1 cellular context compared by ENCODE assay signal in the genomic region with DNA sequence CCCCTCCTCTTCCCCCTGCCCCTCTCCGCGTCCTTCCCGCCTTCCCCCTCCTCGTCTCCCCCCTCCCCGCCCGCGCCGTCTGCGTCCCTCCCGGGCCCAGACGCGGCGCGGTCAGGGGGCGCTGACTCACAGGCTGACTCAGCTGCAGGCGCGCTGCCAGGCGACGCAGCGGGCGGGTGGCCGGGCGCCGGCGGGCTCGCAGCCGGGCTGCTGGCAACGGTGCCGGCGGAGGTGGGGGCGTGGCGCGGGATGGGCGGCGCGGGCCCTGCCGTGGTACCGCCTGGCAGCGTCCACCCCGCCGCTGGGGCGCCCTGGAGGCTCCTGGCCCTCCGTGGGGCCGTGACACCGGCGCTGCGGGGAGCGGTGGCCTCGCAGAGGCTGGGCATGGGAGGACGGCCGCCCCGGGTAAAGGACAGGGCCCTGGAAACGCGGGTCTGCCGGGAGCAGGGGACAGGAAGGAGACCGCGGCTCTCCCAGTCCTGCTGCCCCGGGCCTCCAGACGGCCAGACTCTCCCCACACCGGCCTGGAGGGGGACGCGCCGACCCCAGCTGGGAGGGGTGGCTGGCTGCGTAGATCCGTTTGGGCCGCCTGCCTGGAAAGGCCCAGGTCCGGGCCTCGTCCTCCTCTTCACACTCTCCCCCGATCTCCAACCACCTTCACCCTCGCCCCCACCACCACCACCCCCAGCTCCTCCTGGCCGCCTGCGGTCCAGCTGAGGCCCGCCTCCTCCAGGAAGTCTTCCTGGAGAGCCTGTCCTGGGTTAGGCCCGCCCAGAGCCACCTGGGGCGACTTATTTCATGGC.
TF ChIP-seq lines count a peak whose summit lies in the region.

No MANE protein-coding gene starts in this region.

TF ChIP-seq in K562, 482 proteins besides CTCF, POLR2A, EP300 and RAD21 (continued from another document and continues in another):
- TF ChIP-seq, protein P1, sequence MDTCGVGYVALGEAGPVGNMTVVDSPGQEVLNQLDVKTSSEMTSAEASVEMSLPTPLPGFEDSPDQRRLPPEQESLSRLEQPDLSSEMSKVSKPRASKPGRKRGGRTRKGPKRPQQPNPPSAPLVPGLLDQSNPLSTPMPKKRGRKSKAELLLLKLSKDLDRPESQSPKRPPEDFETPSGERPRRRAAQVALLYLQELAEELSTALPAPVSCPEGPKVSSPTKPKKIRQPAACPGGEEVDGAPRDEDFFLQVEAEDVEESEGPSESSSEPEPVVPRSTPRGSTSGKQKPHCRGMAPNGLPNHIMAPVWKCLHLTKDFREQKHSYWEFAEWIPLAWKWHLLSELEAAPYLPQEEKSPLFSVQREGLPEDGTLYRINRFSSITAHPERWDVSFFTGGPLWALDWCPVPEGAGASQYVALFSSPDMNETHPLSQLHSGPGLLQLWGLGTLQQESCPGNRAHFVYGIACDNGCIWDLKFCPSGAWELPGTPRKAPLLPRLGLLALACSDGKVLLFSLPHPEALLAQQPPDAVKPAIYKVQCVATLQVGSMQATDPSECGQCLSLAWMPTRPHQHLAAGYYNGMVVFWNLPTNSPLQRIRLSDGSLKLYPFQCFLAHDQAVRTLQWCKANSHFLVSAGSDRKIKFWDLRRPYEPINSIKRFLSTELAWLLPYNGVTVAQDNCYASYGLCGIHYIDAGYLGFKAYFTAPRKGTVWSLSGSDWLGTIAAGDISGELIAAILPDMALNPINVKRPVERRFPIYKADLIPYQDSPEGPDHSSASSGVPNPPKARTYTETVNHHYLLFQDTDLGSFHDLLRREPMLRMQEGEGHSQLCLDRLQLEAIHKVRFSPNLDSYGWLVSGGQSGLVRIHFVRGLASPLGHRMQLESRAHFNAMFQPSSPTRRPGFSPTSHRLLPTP (IDR thresholded peaks at IDR 0.05; ENCODE audit: borderline replicate concordance, extremely low read depth, insufficient read length): peak; percentile 31
- TF ChIP-seq KDM1A (IDR thresholded peaks at IDR 0.05) (peak; percentile 72 to 89), ZNF133 (CRISPR knock-in tag; IDR thresholded peaks at IDR 0.05) (no peak), CBFA2T2 (conservative IDR thresholded peaks at IDR 0.05) (no peak), SOX6 (IDR thresholded peaks at IDR 0.05) (peak; percentile 26; the same call in 1 of the 2 replicates), KLF10 (CRISPR knock-in tag; IDR thresholded peaks at IDR 0.05) (no peak), MEF2D (tag; conservative IDR thresholded peaks at IDR 0.05; ENCODE audit: low read depth) (no peak), CBX2 (IDR thresholded peaks at IDR 0.05; ENCODE audit: insufficient read depth, low read length, poor library complexity, severe bottlenecking) (no peak), ETV6 (IDR thresholded peaks at IDR 0.05; ENCODE audit: borderline replicate concordance in 1 of 2, low read depth in 2 of 2, low read length in 1 of 2) (no peak), ETV6 (CRISPR knock-in tag; IDR thresholded peaks at IDR 0.05; ENCODE audit: borderline replicate concordance) (no peak), RUNX1 (IDR thresholded peaks at IDR 0.05; ENCODE audit: low read depth) (no peak), KLF16 (IDR thresholded peaks at IDR 0.05) (no peak), SLC30A9 (CRISPR knock-in tag; IDR thresholded peaks at IDR 0.05) (no peak), GATA2 (CRISPR knock-in tag; IDR thresholded peaks at IDR 0.05) (no peak), SIN3B (IDR thresholded peaks at IDR 0.05; ENCODE audit: low read depth) (peak; percentile 68), ZNF143 (CRISPR knock-in tag; IDR thresholded peaks at IDR 0.05) (no peak), CCNT2 (IDR thresholded peaks at IDR 0.05; ENCODE audit: borderline replicate concordance, extremely low read depth, insufficient read length, low read depth, low read length) (peak; percentile 99), POLR2G (IDR thresholded peaks at IDR 0.05; ENCODE audit: low read depth, low read length) (peak; percentile 81), STAT5A (IDR thresholded peaks at IDR 0.05; ENCODE audit: borderline replicate concordance, low read length) (no peak), SNRNP70 (optimal IDR thresholded peaks at IDR 0.05; ENCODE audit: low read depth, low read length) (no peak), ARNT (IDR thresholded peaks at IDR 0.05) (0 out of 4 replicates have a peak, but pooled peaks of 1 of the 2 experiments have one; percentile 21), NR2C2 (CRISPR knock-in tag; IDR thresholded peaks at IDR 0.05) (no peak), NR2C2 (tag; IDR thresholded peaks at IDR 0.05) (peak; percentile 59; the same call in 1 of the 2 replicates), BRF1 (IDR thresholded peaks at IDR 0.05; ENCODE audit: borderline replicate concordance, extremely low read depth, insufficient read length) (no peak), CTBP1 (IDR thresholded peaks at IDR 0.05; ENCODE audit: borderline replicate concordance) (peak; percentile 74; the same call in 1 of the 2 replicates), ZNF224 (CRISPR knock-in tag; IDR thresholded peaks at IDR 0.05) (no peak), FOXA3 (CRISPR knock-in tag; conservative IDR thresholded peaks at IDR 0.05 in 1 of 2, IDR thresholded peaks at IDR 0.05 in 1 of 2) (no peak), ZNF354B (CRISPR knock-in tag; IDR thresholded peaks at IDR 0.05) (no peak)
- TF ChIP-seq, protein P2, sequence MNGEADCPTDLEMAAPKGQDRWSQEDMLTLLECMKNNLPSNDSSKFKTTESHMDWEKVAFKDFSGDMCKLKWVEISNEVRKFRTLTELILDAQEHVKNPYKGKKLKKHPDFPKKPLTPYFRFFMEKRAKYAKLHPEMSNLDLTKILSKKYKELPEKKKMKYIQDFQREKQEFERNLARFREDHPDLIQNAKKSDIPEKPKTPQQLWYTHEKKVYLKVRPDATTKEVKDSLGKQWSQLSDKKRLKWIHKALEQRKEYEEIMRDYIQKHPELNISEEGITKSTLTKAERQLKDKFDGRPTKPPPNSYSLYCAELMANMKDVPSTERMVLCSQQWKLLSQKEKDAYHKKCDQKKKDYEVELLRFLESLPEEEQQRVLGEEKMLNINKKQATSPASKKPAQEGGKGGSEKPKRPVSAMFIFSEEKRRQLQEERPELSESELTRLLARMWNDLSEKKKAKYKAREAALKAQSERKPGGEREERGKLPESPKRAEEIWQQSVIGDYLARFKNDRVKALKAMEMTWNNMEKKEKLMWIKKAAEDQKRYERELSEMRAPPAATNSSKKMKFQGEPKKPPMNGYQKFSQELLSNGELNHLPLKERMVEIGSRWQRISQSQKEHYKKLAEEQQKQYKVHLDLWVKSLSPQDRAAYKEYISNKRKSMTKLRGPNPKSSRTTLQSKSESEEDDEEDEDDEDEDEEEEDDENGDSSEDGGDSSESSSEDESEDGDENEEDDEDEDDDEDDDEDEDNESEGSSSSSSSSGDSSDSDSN (IDR thresholded peaks at IDR 0.05; ENCODE audit: borderline replicate concordance in 1 of 2, low read depth in 2 of 2, low read length in 2 of 2): peak in 1 of 2 experiments; percentile 61; a peak in 1 of 4 replicates
- TF ChIP-seq, protein P3, sequence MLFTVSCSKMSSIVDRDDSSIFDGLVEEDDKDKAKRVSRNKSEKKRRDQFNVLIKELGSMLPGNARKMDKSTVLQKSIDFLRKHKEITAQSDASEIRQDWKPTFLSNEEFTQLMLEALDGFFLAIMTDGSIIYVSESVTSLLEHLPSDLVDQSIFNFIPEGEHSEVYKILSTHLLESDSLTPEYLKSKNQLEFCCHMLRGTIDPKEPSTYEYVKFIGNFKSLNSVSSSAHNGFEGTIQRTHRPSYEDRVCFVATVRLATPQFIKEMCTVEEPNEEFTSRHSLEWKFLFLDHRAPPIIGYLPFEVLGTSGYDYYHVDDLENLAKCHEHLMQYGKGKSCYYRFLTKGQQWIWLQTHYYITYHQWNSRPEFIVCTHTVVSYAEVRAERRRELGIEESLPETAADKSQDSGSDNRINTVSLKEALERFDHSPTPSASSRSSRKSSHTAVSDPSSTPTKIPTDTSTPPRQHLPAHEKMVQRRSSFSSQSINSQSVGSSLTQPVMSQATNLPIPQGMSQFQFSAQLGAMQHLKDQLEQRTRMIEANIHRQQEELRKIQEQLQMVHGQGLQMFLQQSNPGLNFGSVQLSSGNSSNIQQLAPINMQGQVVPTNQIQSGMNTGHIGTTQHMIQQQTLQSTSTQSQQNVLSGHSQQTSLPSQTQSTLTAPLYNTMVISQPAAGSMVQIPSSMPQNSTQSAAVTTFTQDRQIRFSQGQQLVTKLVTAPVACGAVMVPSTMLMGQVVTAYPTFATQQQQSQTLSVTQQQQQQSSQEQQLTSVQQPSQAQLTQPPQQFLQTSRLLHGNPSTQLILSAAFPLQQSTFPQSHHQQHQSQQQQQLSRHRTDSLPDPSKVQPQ (CRISPR knock-in tag; IDR thresholded peaks at IDR 0.05; ENCODE audit: borderline replicate concordance): no peak
- TF ChIP-seq, protein P4, sequence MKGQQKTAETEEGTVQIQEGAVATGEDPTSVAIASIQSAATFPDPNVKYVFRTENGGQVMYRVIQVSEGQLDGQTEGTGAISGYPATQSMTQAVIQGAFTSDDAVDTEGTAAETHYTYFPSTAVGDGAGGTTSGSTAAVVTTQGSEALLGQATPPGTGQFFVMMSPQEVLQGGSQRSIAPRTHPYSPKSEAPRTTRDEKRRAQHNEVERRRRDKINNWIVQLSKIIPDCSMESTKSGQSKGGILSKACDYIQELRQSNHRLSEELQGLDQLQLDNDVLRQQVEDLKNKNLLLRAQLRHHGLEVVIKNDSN (CRISPR knock-in tag; IDR thresholded peaks at IDR 0.05): no peak
- TF ChIP-seq, protein P5, sequence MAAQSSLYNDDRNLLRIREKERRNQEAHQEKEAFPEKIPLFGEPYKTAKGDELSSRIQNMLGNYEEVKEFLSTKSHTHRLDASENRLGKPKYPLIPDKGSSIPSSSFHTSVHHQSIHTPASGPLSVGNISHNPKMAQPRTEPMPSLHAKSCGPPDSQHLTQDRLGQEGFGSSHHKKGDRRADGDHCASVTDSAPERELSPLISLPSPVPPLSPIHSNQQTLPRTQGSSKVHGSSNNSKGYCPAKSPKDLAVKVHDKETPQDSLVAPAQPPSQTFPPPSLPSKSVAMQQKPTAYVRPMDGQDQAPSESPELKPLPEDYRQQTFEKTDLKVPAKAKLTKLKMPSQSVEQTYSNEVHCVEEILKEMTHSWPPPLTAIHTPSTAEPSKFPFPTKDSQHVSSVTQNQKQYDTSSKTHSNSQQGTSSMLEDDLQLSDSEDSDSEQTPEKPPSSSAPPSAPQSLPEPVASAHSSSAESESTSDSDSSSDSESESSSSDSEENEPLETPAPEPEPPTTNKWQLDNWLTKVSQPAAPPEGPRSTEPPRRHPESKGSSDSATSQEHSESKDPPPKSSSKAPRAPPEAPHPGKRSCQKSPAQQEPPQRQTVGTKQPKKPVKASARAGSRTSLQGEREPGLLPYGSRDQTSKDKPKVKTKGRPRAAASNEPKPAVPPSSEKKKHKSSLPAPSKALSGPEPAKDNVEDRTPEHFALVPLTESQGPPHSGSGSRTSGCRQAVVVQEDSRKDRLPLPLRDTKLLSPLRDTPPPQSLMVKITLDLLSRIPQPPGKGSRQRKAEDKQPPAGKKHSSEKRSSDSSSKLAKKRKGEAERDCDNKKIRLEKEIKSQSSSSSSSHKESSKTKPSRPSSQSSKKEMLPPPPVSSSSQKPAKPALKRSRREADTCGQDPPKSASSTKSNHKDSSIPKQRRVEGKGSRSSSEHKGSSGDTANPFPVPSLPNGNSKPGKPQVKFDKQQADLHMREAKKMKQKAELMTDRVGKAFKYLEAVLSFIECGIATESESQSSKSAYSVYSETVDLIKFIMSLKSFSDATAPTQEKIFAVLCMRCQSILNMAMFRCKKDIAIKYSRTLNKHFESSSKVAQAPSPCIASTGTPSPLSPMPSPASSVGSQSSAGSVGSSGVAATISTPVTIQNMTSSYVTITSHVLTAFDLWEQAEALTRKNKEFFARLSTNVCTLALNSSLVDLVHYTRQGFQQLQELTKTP (IDR thresholded peaks at IDR 0.05; ENCODE audit: low read depth in 1 of 2, partially characterized antibody in 2 of 2): no peak
- TF ChIP-seq, protein P6, sequence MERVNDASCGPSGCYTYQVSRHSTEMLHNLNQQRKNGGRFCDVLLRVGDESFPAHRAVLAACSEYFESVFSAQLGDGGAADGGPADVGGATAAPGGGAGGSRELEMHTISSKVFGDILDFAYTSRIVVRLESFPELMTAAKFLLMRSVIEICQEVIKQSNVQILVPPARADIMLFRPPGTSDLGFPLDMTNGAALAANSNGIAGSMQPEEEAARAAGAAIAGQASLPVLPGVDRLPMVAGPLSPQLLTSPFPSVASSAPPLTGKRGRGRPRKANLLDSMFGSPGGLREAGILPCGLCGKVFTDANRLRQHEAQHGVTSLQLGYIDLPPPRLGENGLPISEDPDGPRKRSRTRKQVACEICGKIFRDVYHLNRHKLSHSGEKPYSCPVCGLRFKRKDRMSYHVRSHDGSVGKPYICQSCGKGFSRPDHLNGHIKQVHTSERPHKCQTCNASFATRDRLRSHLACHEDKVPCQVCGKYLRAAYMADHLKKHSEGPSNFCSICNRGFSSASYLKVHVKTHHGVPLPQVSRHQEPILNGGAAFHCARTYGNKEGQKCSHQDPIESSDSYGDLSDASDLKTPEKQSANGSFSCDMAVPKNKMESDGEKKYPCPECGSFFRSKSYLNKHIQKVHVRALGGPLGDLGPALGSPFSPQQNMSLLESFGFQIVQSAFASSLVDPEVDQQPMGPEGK (CRISPR knock-in tag; IDR thresholded peaks at IDR 0.05; ENCODE audit: borderline replicate concordance): no peak
- TF ChIP-seq, protein P7, sequence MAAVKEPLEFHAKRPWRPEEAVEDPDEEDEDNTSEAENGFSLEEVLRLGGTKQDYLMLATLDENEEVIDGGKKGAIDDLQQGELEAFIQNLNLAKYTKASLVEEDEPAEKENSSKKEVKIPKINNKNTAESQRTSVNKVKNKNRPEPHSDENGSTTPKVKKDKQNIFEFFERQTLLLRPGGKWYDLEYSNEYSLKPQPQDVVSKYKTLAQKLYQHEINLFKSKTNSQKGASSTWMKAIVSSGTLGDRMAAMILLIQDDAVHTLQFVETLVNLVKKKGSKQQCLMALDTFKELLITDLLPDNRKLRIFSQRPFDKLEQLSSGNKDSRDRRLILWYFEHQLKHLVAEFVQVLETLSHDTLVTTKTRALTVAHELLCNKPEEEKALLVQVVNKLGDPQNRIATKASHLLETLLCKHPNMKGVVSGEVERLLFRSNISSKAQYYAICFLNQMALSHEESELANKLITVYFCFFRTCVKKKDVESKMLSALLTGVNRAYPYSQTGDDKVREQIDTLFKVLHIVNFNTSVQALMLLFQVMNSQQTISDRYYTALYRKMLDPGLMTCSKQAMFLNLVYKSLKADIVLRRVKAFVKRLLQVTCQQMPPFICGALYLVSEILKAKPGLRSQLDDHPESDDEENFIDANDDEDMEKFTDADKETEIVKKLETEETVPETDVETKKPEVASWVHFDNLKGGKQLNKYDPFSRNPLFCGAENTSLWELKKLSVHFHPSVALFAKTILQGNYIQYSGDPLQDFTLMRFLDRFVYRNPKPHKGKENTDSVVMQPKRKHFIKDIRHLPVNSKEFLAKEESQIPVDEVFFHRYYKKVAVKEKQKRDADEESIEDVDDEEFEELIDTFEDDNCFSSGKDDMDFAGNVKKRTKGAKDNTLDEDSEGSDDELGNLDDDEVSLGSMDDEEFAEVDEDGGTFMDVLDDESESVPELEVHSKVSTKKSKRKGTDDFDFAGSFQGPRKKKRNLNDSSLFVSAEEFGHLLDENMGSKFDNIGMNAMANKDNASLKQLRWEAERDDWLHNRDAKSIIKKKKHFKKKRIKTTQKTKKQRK (IDR thresholded peaks at IDR 0.05; ENCODE audit: borderline replicate concordance, low read depth, low read length): no peak
- TF ChIP-seq, protein P8, sequence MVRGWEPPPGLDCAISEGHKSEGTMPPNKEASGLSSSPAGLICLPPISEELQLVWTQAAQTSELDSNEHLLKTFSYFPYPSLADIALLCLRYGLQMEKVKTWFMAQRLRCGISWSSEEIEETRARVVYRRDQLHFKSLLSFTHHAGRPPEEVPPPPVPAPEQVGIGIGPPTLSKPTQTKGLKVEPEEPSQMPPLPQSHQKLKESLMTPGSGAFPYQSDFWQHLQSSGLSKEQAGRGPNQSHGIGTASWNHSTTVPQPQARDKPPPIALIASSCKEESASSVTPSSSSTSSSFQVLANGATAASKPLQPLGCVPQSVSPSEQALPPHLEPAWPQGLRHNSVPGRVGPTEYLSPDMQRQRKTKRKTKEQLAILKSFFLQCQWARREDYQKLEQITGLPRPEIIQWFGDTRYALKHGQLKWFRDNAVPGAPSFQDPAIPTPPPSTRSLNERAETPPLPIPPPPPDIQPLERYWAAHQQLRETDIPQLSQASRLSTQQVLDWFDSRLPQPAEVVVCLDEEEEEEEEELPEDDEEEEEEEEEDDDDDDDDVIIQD (CRISPR knock-in tag; IDR thresholded peaks at IDR 0.05): no peak
